8 cellular contexts compared by ENCODE assay signal in the genomic region with DNA sequence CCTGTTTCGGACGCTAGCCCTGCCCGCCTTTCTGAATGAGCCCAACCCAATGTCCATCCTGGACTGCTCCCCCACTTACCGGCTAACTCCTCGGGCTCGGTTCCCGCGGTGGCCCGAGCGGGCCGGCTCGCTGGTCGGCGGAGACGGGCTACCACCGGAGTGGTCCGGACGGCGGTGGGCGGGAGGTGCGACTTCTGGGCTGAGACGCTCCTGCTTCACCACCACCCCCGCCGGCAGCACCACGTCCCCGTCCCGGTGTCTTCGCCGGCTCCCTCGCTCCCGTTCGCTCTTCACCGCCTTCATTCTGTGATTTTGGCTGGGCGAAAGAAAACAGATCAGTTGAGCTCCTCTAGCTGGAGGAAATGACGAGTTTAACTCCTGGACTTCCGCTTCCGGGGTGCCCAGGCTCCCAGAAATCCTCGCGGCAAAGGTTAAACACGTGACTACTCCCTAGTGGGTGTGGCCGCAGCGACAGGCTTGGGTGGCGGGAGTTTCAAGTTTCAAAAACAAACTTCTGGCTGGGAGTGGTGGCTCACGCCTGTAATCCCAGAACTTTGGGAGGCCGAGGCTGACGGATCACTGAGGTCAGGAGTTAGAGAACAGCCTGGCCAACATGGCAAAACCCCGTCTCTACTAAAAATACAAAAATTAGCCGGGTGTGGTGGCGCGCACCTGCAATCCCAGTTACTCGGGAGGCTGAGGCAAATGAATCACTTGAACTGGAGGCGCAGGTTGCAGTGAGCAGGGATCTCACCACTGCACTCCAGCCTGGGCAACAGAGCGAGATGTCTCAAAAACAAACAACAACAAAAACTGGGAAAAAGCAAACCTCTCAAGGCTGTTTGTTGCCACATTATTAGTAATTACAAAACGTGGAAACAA. TPM values are rescaled to one million over a fixed set of nuclear protein-coding genes. Genes with fewer than 3 reads are reported as not detected.
DNase-seq lines count a peak whose midpoint lies in the region; ATAC-seq and TF ChIP-seq lines count a peak whose summit lies in the region.

A gene with protein sequence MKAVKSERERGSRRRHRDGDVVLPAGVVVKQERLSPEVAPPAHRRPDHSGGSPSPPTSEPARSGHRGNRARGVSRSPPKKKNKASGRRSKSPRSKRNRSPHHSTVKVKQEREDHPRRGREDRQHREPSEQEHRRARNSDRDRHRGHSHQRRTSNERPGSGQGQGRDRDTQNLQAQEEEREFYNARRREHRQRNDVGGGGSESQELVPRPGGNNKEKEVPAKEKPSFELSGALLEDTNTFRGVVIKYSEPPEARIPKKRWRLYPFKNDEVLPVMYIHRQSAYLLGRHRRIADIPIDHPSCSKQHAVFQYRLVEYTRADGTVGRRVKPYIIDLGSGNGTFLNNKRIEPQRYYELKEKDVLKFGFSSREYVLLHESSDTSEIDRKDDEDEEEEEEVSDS (minus strand): TSS at position 367 of the 882 bp plus-strand sequence. CDS start 64 bp downstream, at position 303.

- TF ChIP-seq EP300 in Ishikawa (IDR thresholded peaks at IDR 0.05; ENCODE audit: borderline replicate concordance): no peak; the same call in 1 of the 2 replicates

- peak; percentile 98 for DNase-seq in COLO668 (lab: John Stamatoyannopoulos, UW; ENCODE audit: unreplicated experiment)
- peak; percentile 37 for DNase-seq in OCI-M2 (lab: John Stamatoyannopoulos, UW; ENCODE audit: unreplicated experiment)
- DNase-seq in activated T-cell treated with anti-CD3 and anti-CD28 coated beads for 24 hours (ENCODE audit: low read depth): peak; percentile 88
- peak; percentile 94 for DNase-seq in epithelial cell of esophagus (ENCODE audit: low read depth)
- DNase-seq in stimulated activated CD8-positive, alpha-beta memory T cell treated with anti-CD3 and anti-CD28 coated beads, Interleukin-2, amount 100 ng/mL, for 48 hours (ENCODE audit: low read depth in 2 of 2): peak; percentile 73 to 82

- peaks cover 28% of the 10 kb centered on the region for H3K4me1 ChIP-seq in mononuclear cell (ENCODE audit: insufficient read depth, low read length)

- H3K4me3 ChIP-seq in epithelial cell of esophagus (ENCODE audit: low read length) (peak within 1 kb of the TSS; percentile 100), mononuclear cell (ENCODE audit: low read length) (peak within 1 kb of the TSS; percentile 95)

- TF ChIP-seq RAD21 in Ishikawa (IDR thresholded peaks at IDR 0.05; ENCODE audit: low read depth): no peak

- no peaks in the 10 kb centered on the region for H3K27me3 ChIP-seq in mononuclear cell (ENCODE audit: insufficient read depth, low read length)

- peak; percentile 85 for ATAC-seq in GM21447 (IDR thresholded peaks at IDR 0.05; ENCODE audit: unreplicated experiment)

- TF ChIP-seq CTCF in epithelial cell of esophagus (IDR thresholded peaks at IDR 0.05; ENCODE audit: insufficient read depth, low read depth, low read length, missing control alignments): no peak

- no peaks in the 10 kb centered on the region for H3K9me3 ChIP-seq in mononuclear cell (ENCODE audit: low read depth, low read length)

TF ChIP-seq in Ishikawa, 13 proteins besides CTCF, POLR2A, EP300 and RAD21:
- TF ChIP-seq NFIC (IDR thresholded peaks at IDR 0.05) (no peak; the same call in 1 of the 2 replicates), EGR1 (IDR thresholded peaks at IDR 0.05) (no peak), USF1 (IDR thresholded peaks at IDR 0.05) (peak; percentile 95), TAF1 (IDR thresholded peaks at IDR 0.05; ENCODE audit: low read depth) (peak; percentile 64), ZBTB7A (IDR thresholded peaks at IDR 0.05; ENCODE audit: low read depth) (no peak), MAX (IDR thresholded peaks at IDR 0.05) (peak; percentile 82), CREB1 (IDR thresholded peaks at IDR 0.05; ENCODE audit: low read depth) (peak; percentile 79; the same call in 1 of the 2 replicates), TCF12 (IDR thresholded peaks at IDR 0.05; ENCODE audit: low read depth) (0 out of 2 replicates have a peak, but pooled peaks have one; percentile 25), FOXM1 (IDR thresholded peaks at IDR 0.05; ENCODE audit: borderline replicate concordance, low read depth) (peak; percentile 98)

RNA-seq across cellular contexts. Expression of the gene that starts here (rescaled TPM):
- 32.7 TPM for total RNA-seq in mononuclear cell

Comparison
In these comparisons a context has a peak if more than half of its experiments do, and no peak if none do; other contexts are left out.
1. Peak in every context shown above with its lines: DNase-seq, ATAC-seq and H3K4me3 ChIP-seq.
2. DNase-seq: peak in every context shown above with its lines; median percentile 98 in COLO668; 94 in epithelial cell of esophagus; 88 in activated T-cell treated with anti-CD3 and anti-CD28 coated beads for 24 hours; 78 in stimulated activated CD8-positive, alpha-beta memory T cell treated with anti-CD3 and anti-CD28 coated beads, Interleukin-2, amount 100 ng/mL, for 48 hours; 37 in OCI-M2.